In genomic region chr13:98103531-98103930, GRCh38 we compare ENCODE assay signal across 18 cellular contexts.
"Had no signal": no experiment of that assay in that cellular context is flagged by ENCODE, and none has a peak within 500 bp of the region (broad histone marks: within the 10 kb centered on the region; RNA-seq: fewer than 3 reads in every experiment).

No MANE protein-coding gene starts in this region.

- H3K4me2 ChIP-seq: PC-9 had no signal

- H2AFZ ChIP-seq: PC-9 had no signal

- H3K27ac ChIP-seq: PC-9 had no signal

- H3K4me3 ChIP-seq: PC-9 had no signal

- DNase-seq: activated B cell treated with CpG ODN at 0.5 μM for 24 hours; activated CD8-positive, alpha-beta memory T cell treated with anti-CD3 and anti-CD28 coated beads, Interleukin-2, amount 50 U/mL, for 4 hours; activated CD8-positive, alpha-beta T cell treated with anti-CD3 and anti-CD28 coated beads for 36 hours; activated naive CD4-positive, alpha-beta T cell; activated T-cell treated with anti-CD3 and anti-CD28 coated beads, Interleukin-2, amount 50 U/mL, for 1 hour; aorta; cortex of kidney; MM.1S; NCI-H1105 treated with DMSO at 0.1 percent for 48 hours; NCI-H1436 treated with DMSO at 0.1 percent for 48 hours; NCI-H187; NCI-H2081; NCI-H446; NCI-H524; PC-9; SIG-M5; T-helper 17 cell; T-helper 9 cell had no signal

- ATAC-seq: activated CD8-positive, alpha-beta T cell treated with anti-CD3 and anti-CD28 coated beads for 36 hours; T-helper 17 cell had no signal
